ENCODE assay signal across 9 cellular contexts in genomic region chr6:3281669-3282460, GRCh38. TPM values are rescaled to one million over a fixed set of nuclear protein-coding genes. Genes with fewer than 3 reads are reported as not detected.
A peak's percentile ranks its signal among the peaks of the same experiment; 100 is the strongest.
DNase-seq lines count a peak whose midpoint lies in the region; ATAC-seq and TF ChIP-seq lines count a peak whose summit lies in the region.
"Had no signal": no experiment of that assay in that cellular context is flagged by ENCODE, and none has a peak within 500 bp of the region (broad histone marks: within the 10 kb centered on the region; RNA-seq: fewer than 3 reads in every experiment).

No MANE protein-coding gene starts in this region.

- H3K4me1 ChIP-seq in lower lobe of right lung, result peaks cover 20% of the 10 kb centered on the region
- peaks cover 4 to 7% (median 6%) of the 10 kb centered on the region in 4 donors for H3K4me1 ChIP-seq in transverse colon
- peaks cover 6% of the 10 kb centered on the region for H3K4me1 ChIP-seq in prostate gland (replicated peaks)

- no peak overlapping the region for H3K4me3 ChIP-seq in lower lobe of right lung
- no peak overlapping the region for H3K4me3 ChIP-seq in transverse colon
- no peak overlapping the region for H3K4me3 ChIP-seq in prostate gland

- no peaks in the 10 kb centered on the region for H3K27me3 ChIP-seq in lower lobe of right lung (ENCODE audit: low read depth)
- H3K27me3 ChIP-seq in transverse colon, result no peaks in the 10 kb centered on the region
- no peaks in the 10 kb centered on the region for H3K27me3 ChIP-seq in prostate gland (replicated peaks; ENCODE audit: insufficient read depth)

- DNase-seq in DMS 273 (lab: John Stamatoyannopoulos, UW; ENCODE audit: unreplicated experiment) (peak; percentile 53), DMS 273 treated with DMSO at 0.1 percent for 48 hours (lab: John Stamatoyannopoulos, UW) (no peak), dermis microvascular lymphatic vessel endothelial cell (ENCODE audit: low read depth in 2 of 2) (peak; percentile 88 to 94), lower lobe of right lung (no peak), transverse colon (peak; percentile 7), prostate gland (ENCODE audit: low spot score) (no peak)
- no peak for DNase-seq in activated CD4-positive, alpha-beta T cell treated with anti-CD3 and anti-CD28 coated beads, Interleukin-2, amount 50 U/mL, for 48 hours

- in situ Hi-C loops in transverse colon (cut with MboI; ENCODE audit: low pct_ligation_motif_present in 1 of 4, low pct_unique_long_range_greater_than_20kb in 1 of 4, low sequenced_read_pairs in 3 of 4), result loop anchor here (10.0 to 25.0 kb wide), 4 partner anchors 173 to 705 kb away; partner anchors contain the start of gene SLC22A23 (in 4 of the 4)

- intact Hi-C loops in lower lobe of right lung (cut with DNase I), result no loop called here
- intact Hi-C loops in transverse colon (cut with DNase I; ENCODE audit: low total_unique reads), result no loop called here
- intact Hi-C loops in prostate gland (cut with DNase I), result loop anchor here (5.0 to 10.0 kb wide), 2 partner anchors 175 to 713 kb away; partner anchors contain the start of gene SLC22A23

- no peak for TF ChIP-seq POLR2A in transverse colon (IDR thresholded peaks at IDR 0.05)
- TF ChIP-seq POLR2A in prostate gland (IDR thresholded peaks at IDR 0.05), result no peak

- H3K27ac ChIP-seq in lower lobe of right lung (peak overlapping the region; percentile 60), transverse colon (peak overlapping the region in 3 of 4 donors; percentile 4 to 58 (median 24)), prostate gland (no peak overlapping the region)

- WGBS in transverse colon (ENCODE audit: low coverage in 1 of 2), 2 donors, result 38 to 76% methylated on average over 2 to 13 of the region's 13 CpGs
- 55% methylated on average over 13 of the region's 13 CpGs for whole genome bisulfite sequencing in prostate gland

- no peak for TF ChIP-seq EP300 in transverse colon (IDR thresholded peaks at IDR 0.05; ENCODE audit: low read depth)

- H3K36me3 ChIP-seq in lower lobe of right lung (peaks cover 18% of the 10 kb centered on the region), transverse colon (no peaks in the 10 kb centered on the region), prostate gland (peaks cover 3 to 6% of the 10 kb centered on the region in 2 donors)

- no peaks in the 10 kb centered on the region for H3K9me3 ChIP-seq in lower lobe of right lung
- no peaks in the 10 kb centered on the region for H3K9me3 ChIP-seq in transverse colon
- no peaks in the 10 kb centered on the region for H3K9me3 ChIP-seq in prostate gland

- TF ChIP-seq CTCF in lower lobe of right lung (IDR thresholded peaks at IDR 0.05) (no peak), transverse colon (IDR thresholded peaks at IDR 0.05) (no peak), prostate gland (IDR thresholded peaks at IDR 0.05) (no peak)

- ATAC-seq in lower lobe of right lung (peak in 1 of 2 donors; percentile 13), GM19463 (IDR thresholded peaks at IDR 0.05; ENCODE audit: unreplicated experiment) (no peak)
- ATAC-seq: stimulated activated memory B cell treated with anti-CD40 and anti-IgM and Interleukin-4, amounts not matched to agents 10 μg/mL and 1 μg/mL and 100 μg/mL, for 72 hours had no signal

RNA-seq across cellular contexts. Expression of gene PSMG4, which starts 23.1 kb away (rescaled TPM):
- total RNA-seq in dermis microvascular lymphatic vessel endothelial cell (51.5 and 59.3 TPM in 2 replicates), lower lobe of right lung (19.1 TPM), transverse colon (10 to 100 TPM; 10.1 to 22.7 (median 16.7) TPM), prostate gland (10 to 100 TPM; 20.8 to 30.1 TPM)

RNA-seq across cellular contexts. Expression of gene TUBB2B, which starts 54.4 kb away (rescaled TPM):
- 3.6 and 4.6 TPM in 2 replicates for total RNA-seq in dermis microvascular lymphatic vessel endothelial cell
- total RNA-seq in lower lobe of right lung, result 0.59 TPM
- 10 to 100 TPM in 2 of 4 donors, 1 to 10 TPM in 2; 2.9 to 14.9 (median 9.4) TPM for total RNA-seq in transverse colon
- 1 to 10 TPM; 3.9 to 4.5 TPM for total RNA-seq in prostate gland

Comparison
In these comparisons a context has a peak if more than half of its experiments do, and no peak if none do; other contexts are left out.
1. DNase-seq: peak in DMS 273 (single experiment), dermis microvascular lymphatic vessel endothelial cell (2 of 2) and transverse colon (single experiment); none in DMS 273 treated with DMSO at 0.1 percent for 48 hours (single experiment), lower lobe of right lung (single experiment), prostate gland (single experiment) and activated CD4-positive, alpha-beta T cell treated with anti-CD3 and anti-CD28 coated beads, Interleukin-2, amount 50 U/mL, for 48 hours (0 of 2).
2. H3K27ac ChIP-seq: peak in lower lobe of right lung (single experiment) and transverse colon (3 of 4); none in prostate gland (0 of 2).